8 cellular contexts compared by ENCODE assay signal in genomic region chr7:30226593-30227268, GRCh38. TPM values are rescaled to one million over a fixed set of nuclear protein-coding genes. Genes with fewer than 3 reads are reported as not detected.
DNase-seq lines count a peak whose midpoint lies in the region; ATAC-seq, FAIRE-seq and TF ChIP-seq lines count a peak whose summit lies in the region.

No MANE protein-coding gene starts in this region.

- 0 out of 2 replicates have a peak overlapping the region, but pooled peaks have one; percentile 11 for H2AFZ ChIP-seq in K562 (ENCODE audit: low read depth, low read length)

- in situ Hi-C loops in K562 (cut with MboI): no loop called here

- H3K9ac ChIP-seq in K562 (ENCODE audit: insufficient read depth in 1 of 2, low read depth in 2 of 2, low read length in 2 of 2): no peak overlapping the region

- no peak overlapping the region for H3K4me2 ChIP-seq in K562 (ENCODE audit: insufficient read depth, low read length)

- no peak overlapping the region for H3K4me3 ChIP-seq in K562

- no peaks in the 10 kb centered on the region; the same call in 2 of the 3 replicates for H3K36me3 ChIP-seq in K562 (ENCODE audit: control insufficient read depth, insufficient read depth, low read length)

- TF ChIP-seq POLR2A in K562 (conservative IDR thresholded peaks at IDR 0.05): no peak

- peaks cover 5 to 43% of the 10 kb centered on the region in 2 experiments; a peak in 4 of 5 replicates for H3K27me3 ChIP-seq in K562 (ENCODE audit: control insufficient read depth in 2 of 2, insufficient read depth in 2 of 2, low read length in 2 of 2)

- WGBS in K562 (ENCODE audit: insufficient coverage, low coverage, missing lambda C conversion rate): 5% methylated on average over 13 of the region's 13 CpGs

- CTCF ChIA-PET in K562 (lab: Yijun Ruan, JAX; ENCODE audit: low intra/inter-chr PET ratio): interaction anchor here (0.9 kb wide), 1 partner anchor 186 kb away, joined by 5 read pairs; no protein-coding TSS in a partner anchor

- TF ChIP-seq EP300 in K562 (IDR thresholded peaks at IDR 0.05; ENCODE audit: low read length): no peak

- no TSS peak for BruUV-seq in K562 (replicated peaks; lab: Mats Ljungman, UMichigan)

- H3K9me1 ChIP-seq in K562 (ENCODE audit: control insufficient read depth, insufficient read depth, low read length): no peaks in the 10 kb centered on the region

- TF ChIP-seq CTCF in K562 (IDR thresholded peaks at IDR 0.05 in 2 of 3, conservative IDR thresholded peaks at IDR 0.05 in 1 of 3; ENCODE audit: insufficient read depth in 2 of 3, low read depth in 1 of 3, low read length in 3 of 3): peak; percentile 59 to 96 (median 79)

- peak; percentile 84 for ATAC-seq in K562
- no peak for ATAC-seq in GM21360 (IDR thresholded peaks at IDR 0.05; ENCODE audit: unreplicated experiment)
- no peak for ATAC-seq in stimulated activated naive CD8-positive, alpha-beta T cell treated with anti-CD3 and anti-CD28 coated beads, Interleukin-15, Interleukin-2, amounts not matched to agents 100 U/mL and 50 U/mL, for 24 hours
- no peak for ATAC-seq in GM21390 (IDR thresholded peaks at IDR 0.05; ENCODE audit: unreplicated experiment)
- ATAC-seq in HG02798 (IDR thresholded peaks at IDR 0.05; ENCODE audit: poor library complexity, unreplicated experiment): no peak

- FAIRE-seq in K562 (lab: Jason Lieb, UNC): no peak

- H4K20me1 ChIP-seq in K562 (replicated peaks; ENCODE audit: control insufficient read depth, insufficient read depth, low read length): no peaks in the 10 kb centered on the region

- peak; percentile 91 for DNase-seq in DMS 273 (lab: John Stamatoyannopoulos, UW; ENCODE audit: unreplicated experiment)
- DNase-seq in NCI-H146 (lab: John Stamatoyannopoulos, UW): peak; percentile 74
- DNase-seq in K562 (ENCODE audit: extremely low read depth in 1 of 4, low spot score in 3 of 4): peak in 2 of 4 experiments; percentile 28 to 48
- peak; percentile 34 for DNase-seq in myocyte (ENCODE audit: low read depth)
- DNase-seq in stimulated activated naive CD8-positive, alpha-beta T cell treated with anti-CD3 and anti-CD28 coated beads, Interleukin-15, Interleukin-2, amounts not matched to agents 100 U/mL and 50 U/mL, for 24 hours: no peak

- POLR2A ChIA-PET in K562 (lab: Yijun Ruan, JAX): no interaction called here

- no peak overlapping the region for H3K27ac ChIP-seq in K562 (ENCODE audit: extremely low read depth, low read depth, low read length)

- intact Hi-C loops in K562 (cut with micrococcal nuclease): loop anchor here (2.0 kb wide), 1 partner anchor 186 kb away; no protein-coding TSS in a partner anchor

- H3K79me2 ChIP-seq in K562 (ENCODE audit: control insufficient read depth, insufficient read depth, low read length): no peaks in the 10 kb centered on the region

- peak in 1 of 2 experiments; percentile 57; a peak in 2 of 4 replicates for TF ChIP-seq RAD21 in K562 (CRISPR knock-in tag; conservative IDR thresholded peaks at IDR 0.05 in 1 of 2, IDR thresholded peaks at IDR 0.05 in 1 of 2)

- no peaks in the 10 kb centered on the region for H3K9me3 ChIP-seq in K562 (replicated peaks; ENCODE audit: control insufficient read depth, insufficient read depth, low read depth, low read length)

- no peaks in the 10 kb centered on the region for H3K4me1 ChIP-seq in K562 (replicated peaks in 1 of 2; ENCODE audit: control insufficient read depth in 2 of 2, insufficient read depth in 2 of 2, low read length in 2 of 2)

TF ChIP-seq in K562, 482 proteins besides CTCF, POLR2A, EP300 and RAD21:
- TF ChIP-seq E2F1 (CRISPR knock-in tag; IDR thresholded peaks at IDR 0.05) (no peak), NFXL1 (CRISPR knock-in tag; IDR thresholded peaks at IDR 0.05) (no peak), ETS1 (conservative IDR thresholded peaks at IDR 0.05; ENCODE audit: control insufficient read depth, low read depth, low read length) (no peak), ZBTB33 (CRISPR knock-in tag; IDR thresholded peaks at IDR 0.05) (no peak), TFE3 (CRISPR knock-in tag; IDR thresholded peaks at IDR 0.05) (no peak), ZNF384 (IDR thresholded peaks at IDR 0.05; ENCODE audit: low read depth, low read length) (peak; percentile 43; the same call in 1 of the 2 replicates), TARDBP (IDR thresholded peaks at IDR 0.05) (no peak), ARID2 (IDR thresholded peaks at IDR 0.05) (no peak)

RNA-seq across cellular contexts. Expression of gene ZNRF2, which starts 57.7 kb away (rescaled TPM):
- 5.4 and 16.5 TPM in 2 replicates for total RNA-seq in K562 (2011; cell fraction: chromatin; rRNA removed; ENCODE audit: low replicate concordance)
- total RNA-seq in K562 (2011; cell fraction: nucleolus; rRNA removed): 4.0 and 7.5 TPM in 2 replicates
- 5.4 and 9.7 TPM in 2 replicates for total RNA-seq in K562 (2011; cell fraction: nucleoplasm; rRNA removed)
- total RNA-seq in K562 (2014; rRNA removed): 13.9 and 18.1 TPM in 2 replicates
- 6.8 and 8.1 TPM in 2 replicates for total RNA-seq in K562 (2014; rRNA removed; fragmentation: Illumina TruSeq; extraction: Trizol)
- total RNA-seq in K562 (2015; rRNA removed; fragmentation: Illumina TruSeq; extraction: Trizol): 5.2 and 5.9 TPM in 2 replicates
- total RNA-seq in K562 (2021): 8.3 and 9.4 TPM in 2 replicates
- 4.1 and 5.5 TPM in 2 replicates for polyA plus RNA-seq in K562 (2011; rRNA removed)
- 1.7 and 3.0 TPM in 2 replicates for polyA plus RNA-seq in K562 (2011; cell fraction: cytosol; rRNA removed)
- 3.2 and 4.0 TPM in 2 replicates for polyA plus RNA-seq in K562 (2011; cell fraction: nucleus; rRNA removed)
- polyA plus RNA-seq in K562 (2012): 3.6 and 5.3 TPM in 2 replicates
- polyA plus RNA-seq in K562 (2014; fragmentation: Illumina TruSeq; extraction: Trizol): 4.7 and 5.5 TPM in 2 replicates
- 1 to 10 TPM; 1.1 to 1.2 TPM for polyA plus RNA-seq in K562 (2014; fragmentation: Nextera tagmentation; extraction: Ambion mirVana)
- 4.7 and 4.9 TPM in 2 replicates for polyA plus RNA-seq in K562 (2014; rRNA removed)
- polyA minus RNA-seq in K562 (2011; rRNA and poly(A)+ RNA removed): 6.5 and 9.6 TPM in 2 replicates
- polyA minus RNA-seq in K562 (2011; cell fraction: cytosol; rRNA and poly(A)+ RNA removed): 4.6 and 5.2 TPM in 2 replicates
- polyA minus RNA-seq in K562 (2011; cell fraction: nucleus; rRNA and poly(A)+ RNA removed): 17.7 and 20.2 TPM in 2 replicates
- 19.4 and 22.9 TPM in 2 replicates for total RNA-seq in myocyte
- 4.1 TPM for polyA plus RNA-seq in myocyte (2012)
